15 cellular contexts compared by ENCODE assay signal in genomic region chr14:88482524-88482923, GRCh38.
"Had no signal": no experiment of that assay in that cellular context is flagged by ENCODE, and none has a peak within 500 bp of the region (broad histone marks: within the 10 kb centered on the region; RNA-seq: fewer than 3 reads in every experiment).

No MANE protein-coding gene starts in this region.

- H3K4me1 ChIP-seq: tibial nerve had no signal

- H3K27ac Mint-ChIP-seq: naive thymus-derived CD8-positive, alpha-beta T cell; stimulated activated effector memory CD8-positive, alpha-beta T cell treated with anti-CD3 and anti-CD28 coated beads, Interleukin-12 subunit alpha, Interleukin-12 subunit beta, amount 100 ng/mL, for 72 hours; stimulated activated naive CD8-positive, alpha-beta T cell treated with anti-CD3 and anti-CD28 coated beads, Interleukin-15, Interleukin-2, amounts not matched to agents 100 ng/mL and 50 ng/mL, for 24 hours had no signal

- H3K27ac ChIP-seq: dorsolateral prefrontal cortex, tibial nerve had no signal

- DNase-seq: central memory CD4-positive, alpha-beta T cell; cortex of kidney; dorsolateral prefrontal cortex; effector CD8-positive, alpha-beta T cell; foreskin melanocyte; head of caudate nucleus; hippocampal formation; mucosa of descending colon; naive thymus-derived CD8-positive, alpha-beta T cell; right cardiac atrium; small intestine; stimulated activated CD4-positive, alpha-beta T cell treated with anti-CD3 and anti-CD28 coated beads, Interleukin-12 subunit alpha, Interleukin-12 subunit beta, amount 100 ng/mL, for 4 hours had no signal

- H3K36me3 Mint-ChIP-seq: naive thymus-derived CD8-positive, alpha-beta T cell; stimulated activated effector memory CD8-positive, alpha-beta T cell treated with anti-CD3 and anti-CD28 coated beads, Interleukin-12 subunit alpha, Interleukin-12 subunit beta, amount 100 ng/mL, for 72 hours had no signal

- H3K9me3 ChIP-seq: mucosa of descending colon, tibial nerve had no signal

- H3K4me3 ChIP-seq: dorsolateral prefrontal cortex, mucosa of descending colon, tibial nerve had no signal

- H3K9me3 Mint-ChIP-seq: naive thymus-derived CD8-positive, alpha-beta T cell; stimulated activated effector memory CD8-positive, alpha-beta T cell treated with anti-CD3 and anti-CD28 coated beads, Interleukin-12 subunit alpha, Interleukin-12 subunit beta, amount 100 ng/mL, for 72 hours; stimulated activated naive CD8-positive, alpha-beta T cell treated with anti-CD3 and anti-CD28 coated beads, Interleukin-15, Interleukin-2, amounts not matched to agents 100 ng/mL and 50 ng/mL, for 24 hours had no signal

- ATAC-seq: mucosa of descending colon; naive thymus-derived CD8-positive, alpha-beta T cell; stimulated activated effector memory CD8-positive, alpha-beta T cell treated with anti-CD3 and anti-CD28 coated beads, Interleukin-12 subunit alpha, Interleukin-12 subunit beta, amount 100 ng/mL, for 72 hours had no signal

- H3K27me3 ChIP-seq: dorsolateral prefrontal cortex, tibial nerve had no signal

- H3K4me1 Mint-ChIP-seq: naive thymus-derived CD8-positive, alpha-beta T cell; stimulated activated effector memory CD8-positive, alpha-beta T cell treated with anti-CD3 and anti-CD28 coated beads, Interleukin-12 subunit alpha, Interleukin-12 subunit beta, amount 100 ng/mL, for 72 hours had no signal

- H3K4me3 Mint-ChIP-seq: naive thymus-derived CD8-positive, alpha-beta T cell; stimulated activated effector memory CD8-positive, alpha-beta T cell treated with anti-CD3 and anti-CD28 coated beads, Interleukin-12 subunit alpha, Interleukin-12 subunit beta, amount 100 ng/mL, for 72 hours; stimulated activated naive CD8-positive, alpha-beta T cell treated with anti-CD3 and anti-CD28 coated beads, Interleukin-15, Interleukin-2, amounts not matched to agents 100 ng/mL and 50 ng/mL, for 24 hours had no signal
